In the genomic region with DNA sequence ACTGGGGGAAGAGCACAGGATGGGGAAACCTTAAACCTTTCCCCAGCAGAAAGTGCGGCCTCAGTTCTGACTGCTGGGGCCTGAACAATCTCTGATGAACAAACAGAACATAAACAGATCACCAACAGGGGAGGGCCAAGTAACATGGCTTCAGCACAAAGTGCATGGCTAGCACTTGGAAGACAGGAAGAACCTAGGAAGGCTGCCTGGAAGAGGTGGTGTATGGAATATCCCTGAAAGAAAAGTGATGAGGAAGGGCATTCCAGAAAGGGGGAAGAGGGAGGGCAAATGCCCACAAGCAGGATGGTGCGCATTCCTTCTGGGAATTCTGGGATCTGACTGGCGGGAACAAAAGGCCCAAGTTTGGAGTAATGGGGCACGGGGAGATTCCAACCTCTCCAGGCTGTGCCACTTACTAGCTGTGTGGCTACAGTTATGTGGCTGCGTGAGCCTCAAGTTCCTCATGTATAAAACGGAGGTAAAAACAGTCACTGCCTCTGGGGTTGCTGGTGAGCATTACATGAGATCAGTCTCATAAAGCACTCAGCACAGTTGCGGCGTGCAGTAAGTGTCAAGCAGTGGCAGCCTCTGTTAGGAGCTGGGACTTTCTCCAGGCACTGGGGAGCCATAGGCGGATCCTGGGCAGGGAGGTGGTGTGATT, we compare ENCODE assay signal across 9 cellular contexts. TPM values are rescaled to one million over a fixed set of nuclear protein-coding genes. Genes with fewer than 3 reads are reported as not detected.
DNase-seq lines count a peak whose midpoint lies in the region; ATAC-seq, FAIRE-seq and TF ChIP-seq lines count a peak whose summit lies in the region.
"Had no signal": no experiment of that assay in that cellular context is flagged by ENCODE, and none has a peak within 500 bp of the region (broad histone marks: within the 10 kb centered on the region; RNA-seq: fewer than 3 reads in every experiment).

No MANE protein-coding gene starts in this region.

- H3K36me3 ChIP-seq in CD8-positive, alpha-beta memory T cell (ENCODE audit: insufficient read depth, low read length): no peaks in the 10 kb centered on the region

- POLR2A ChIA-PET in CD8-positive, alpha-beta memory T cell (lab: Charles Lee): no interaction called here

- peaks cover 6% of the 10 kb centered on the region for H3K4me1 ChIP-seq in CD8-positive, alpha-beta memory T cell (ENCODE audit: insufficient read depth, low read length)

- H3K4me3 Mint-ChIP-seq in CD8-positive, alpha-beta memory T cell: peak overlapping the region in 5 of 7 donors; percentile 10 to 82 (median 58)
- H3K4me3 Mint-ChIP-seq in nephron: peak overlapping the region; percentile 91 to 97 (median 95)

- H3K27me3 ChIP-seq in CD8-positive, alpha-beta memory T cell (ENCODE audit: insufficient read depth, low read length, poor library complexity, severe bottlenecking): no peaks in the 10 kb centered on the region

- CTCF ChIA-PET in CD8-positive, alpha-beta memory T cell (lab: Charles Lee): no interaction called here

- H3K4me3 ChIP-seq in CD8-positive, alpha-beta memory T cell (ENCODE audit: low read length): no peak overlapping the region
- H3K4me3 ChIP-seq in coronary artery: peak overlapping the region; percentile 81

- no peak for ATAC-seq in GM19035 (IDR thresholded peaks at IDR 0.05; ENCODE audit: unreplicated experiment)

- no peaks in the 10 kb centered on the region for H3K36me3 Mint-ChIP-seq in CD8-positive, alpha-beta memory T cell
- H3K36me3 Mint-ChIP-seq in nephron (ENCODE audit: low read depth): peaks cover 7% of the 10 kb centered on the region

- DNase-seq in CD8-positive, alpha-beta memory T cell: no peak
- DNase-seq in NAMALWA (ENCODE audit: low spot score) (peak; percentile 73), coronary artery (ENCODE audit: low spot score) (no peak), NCI-H2081 treated with DMSO at 0.1 percent for 48 hours (lab: John Stamatoyannopoulos, UW) (no peak), NK-92 (lab: John Stamatoyannopoulos, UW; ENCODE audit: unreplicated experiment) (no peak), D721Med (ENCODE audit: insufficient read length, low spot score) (no peak)

- H3K27ac ChIP-seq in CD8-positive, alpha-beta memory T cell (ENCODE audit: low read depth, low read length): no peak overlapping the region
- H3K27ac ChIP-seq in coronary artery: peak overlapping the region; percentile 96 to 97

- no peak for FAIRE-seq in D721Med (lab: Jason Lieb, UNC)

- no peaks in the 10 kb centered on the region for H3K9me3 Mint-ChIP-seq in CD8-positive, alpha-beta memory T cell
- H3K9me3 Mint-ChIP-seq in nephron: no peaks in the 10 kb centered on the region

- H3K27ac Mint-ChIP-seq in CD8-positive, alpha-beta memory T cell: peak overlapping the region in 1 of 8 donors; percentile 31
- peak overlapping the region; percentile 90 to 97 (median 95) for H3K27ac Mint-ChIP-seq in nephron

- H3K4me1 Mint-ChIP-seq in CD8-positive, alpha-beta memory T cell: peaks cover 6 to 10% (median 7%) of the 10 kb centered on the region in 3 donors
- H3K4me1 Mint-ChIP-seq in nephron: peaks cover 59% of the 10 kb centered on the region

- no peaks in the 10 kb centered on the region for H3K9me3 ChIP-seq in CD8-positive, alpha-beta memory T cell (ENCODE audit: low read length)

- TF ChIP-seq CTCF in coronary artery (IDR thresholded peaks at IDR 0.05) (no peak), nephron (IDR thresholded peaks at IDR 0.05; ENCODE audit: unreplicated experiment in 3 of 3) (peak in 2 of 3 experiments; percentile 9 to 16), D721Med (IDR thresholded peaks at IDR 0.05; ENCODE audit: insufficient read depth, missing control alignments) (no peak)

- H3K27me3 Mint-ChIP-seq in CD8-positive, alpha-beta memory T cell: peaks cover 7 to 18% of the 10 kb centered on the region in 2 donors
- peaks cover 4% of the 10 kb centered on the region for H3K27me3 Mint-ChIP-seq in nephron (ENCODE audit: low read depth)

RNA-seq across cellular contexts. Expression of gene PDGFRB, which starts 1.6 kb away (rescaled TPM):
- 1 to 10 TPM in 1 of 2 experiments, under 1 TPM in 1; 0.66 to 2.0 TPM for total RNA-seq in CD8-positive, alpha-beta memory T cell
- 0.81 TPM for polyA plus RNA-seq in CD8-positive, alpha-beta memory T cell

RNA-seq across cellular contexts. Expression of gene CDX1, which starts 12.5 kb away (rescaled TPM):
- not detected for total RNA-seq in CD8-positive, alpha-beta memory T cell
- not detected for polyA plus RNA-seq in CD8-positive, alpha-beta memory T cell
- total RNA-seq: subcutaneous adipose tissue had no signal

RNA-seq across cellular contexts. Expression of gene SLC6A7, which starts 35.8 kb away (rescaled TPM):
- total RNA-seq in CD8-positive, alpha-beta memory T cell: not detected
- not detected for polyA plus RNA-seq in CD8-positive, alpha-beta memory T cell

Comparison
In these comparisons a context has a peak if more than half of its experiments do, and no peak if none do; other contexts are left out.
1. CTCF ChIP-seq: peak in nephron (2 of 3); none in coronary artery (single experiment) and D721Med (single experiment).